In the genomic region with DNA sequence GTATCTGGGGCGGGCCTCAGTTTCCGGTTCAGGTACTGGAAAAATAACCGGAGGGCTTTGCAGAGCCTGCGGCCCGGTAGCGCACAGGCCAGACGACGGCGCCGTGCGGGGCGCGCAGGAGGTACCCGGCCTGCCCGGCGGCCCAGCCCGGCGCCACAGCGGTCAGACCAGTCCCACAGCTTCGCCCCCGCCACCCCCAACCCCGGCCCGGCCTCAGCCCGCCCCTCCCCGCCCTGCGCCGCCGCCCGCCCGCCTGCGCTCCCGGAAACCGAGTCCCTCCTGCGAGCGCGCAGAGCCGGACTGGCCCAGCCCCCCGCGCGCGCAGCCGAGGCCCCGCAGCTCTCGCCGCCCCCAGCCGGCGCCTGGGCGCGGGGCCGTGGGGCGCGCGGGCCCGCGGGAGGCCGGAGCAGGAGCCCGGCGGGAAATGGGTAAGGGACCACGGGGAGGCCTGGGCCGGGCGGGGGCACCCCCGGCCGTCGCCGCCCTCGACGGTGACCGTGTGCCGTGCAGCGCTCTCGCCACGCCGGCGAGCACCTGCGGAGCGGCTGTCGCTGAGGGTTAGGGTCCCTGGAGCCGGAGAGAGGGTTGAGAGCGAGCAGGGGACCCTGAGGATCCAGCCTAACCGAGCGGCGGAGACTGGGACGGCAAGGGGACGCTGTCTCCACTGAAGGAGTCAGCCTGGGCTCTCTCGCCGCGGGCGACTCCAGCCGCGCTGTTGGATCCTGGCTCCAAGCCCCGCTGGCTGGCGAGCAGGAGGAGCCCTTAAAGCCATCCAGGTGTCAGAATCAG, we compare ENCODE assay signal across 8 cellular contexts. TPM values are rescaled to one million over a fixed set of nuclear protein-coding genes. Genes with fewer than 3 reads are reported as not detected.
A peak's percentile ranks its signal among the peaks of the same experiment; 100 is the strongest.
DNase-seq lines count a peak whose midpoint lies in the region; ATAC-seq and TF ChIP-seq lines count a peak whose summit lies in the region.

No MANE protein-coding gene starts in this region.

- DNase-seq in NCI-H345 treated with DMSO at 0.1 percent for 48 hours (lab: John Stamatoyannopoulos, UW; ENCODE audit: unreplicated experiment) (peak; percentile 47), spleen (peak; percentile 87), cerebellar cortex (ENCODE audit: low spot score) (no peak), occipital lobe (lab: John Stamatoyannopoulos, UW) (no peak)
- DNase-seq in activated naive CD8-positive, alpha-beta T cell treated with anti-CD3 and anti-CD28 coated beads, Interleukin-2, amount 10 ng/mL, durations not matched to agents 7 days and 5 days, result peak; percentile 77

- H3K27ac ChIP-seq in iPS-18a (ENCODE audit: low read length), result no peak overlapping the region
- H3K27ac ChIP-seq in spleen, result peak overlapping the region in 7 of 8 donors; percentile 31 to 82 (median 51)

- ATAC-seq in HG02610 (IDR thresholded peaks at IDR 0.05; ENCODE audit: unreplicated experiment), result peak; percentile 69
- peak; percentile 86 for ATAC-seq in activated naive CD8-positive, alpha-beta T cell treated with anti-CD3 and anti-CD28 coated beads, Interleukin-2, amount 10 ng/mL, durations not matched to agents 7 days and 5 days (ENCODE audit: low read depth)

- TF ChIP-seq CTCF in spleen (IDR thresholded peaks at IDR 0.05 in 8 of 11, conservative IDR thresholded peaks at IDR 0.05 in 3 of 11), result no peak

- no peak for TF ChIP-seq POLR2A in spleen (IDR thresholded peaks at IDR 0.05)

- H3K4me3 Mint-ChIP-seq in activated naive CD8-positive, alpha-beta T cell treated with anti-CD3 and anti-CD28 coated beads, Interleukin-2, amount 10 ng/mL, durations not matched to agents 7 days and 5 days, result peak overlapping the region; percentile 85

- H3K4me3 ChIP-seq in GM08714 (ENCODE audit: low read length), result peak overlapping the region; percentile 48; the same call in 1 of the 2 replicates
- peak overlapping the region; percentile 67 for H3K4me3 ChIP-seq in iPS-18a (ENCODE audit: low read length)
- H3K4me3 ChIP-seq in spleen, result peak overlapping the region; percentile 18 to 86 (median 55)

- H3K9me3 Mint-ChIP-seq in activated naive CD8-positive, alpha-beta T cell treated with anti-CD3 and anti-CD28 coated beads, Interleukin-2, amount 10 ng/mL, durations not matched to agents 7 days and 5 days, result no peaks in the 10 kb centered on the region

- peaks cover 2% of the 10 kb centered on the region for H3K36me3 Mint-ChIP-seq in activated naive CD8-positive, alpha-beta T cell treated with anti-CD3 and anti-CD28 coated beads, Interleukin-2, amount 10 ng/mL, durations not matched to agents 7 days and 5 days

- POLR2A ChIA-PET in activated naive CD8-positive, alpha-beta T cell treated with anti-CD3 and anti-CD28 coated beads, Interleukin-2, amount 10 ng/mL, durations not matched to agents 7 days and 5 days (lab: Charles Lee), result interaction anchor here (1.2 to 4.4 kb wide), 6 partner anchors 10 to 26 kb away, joined by 3 to 85 read pairs (median 14); partner anchors contain the start of gene PSD4

- intact Hi-C loops in spleen (cut with DNase I; ENCODE audit: low total_unique reads), result no loop called here

- peak overlapping the region; percentile 23 for H3K9ac ChIP-seq in iPS-18a (ENCODE audit: low read length)

- H3K36me3 ChIP-seq in iPS-18a (ENCODE audit: control insufficient read depth, low read depth, low read length) (no peaks in the 10 kb centered on the region), spleen (no peaks in the 10 kb centered on the region)

- H3K27me3 ChIP-seq in iPS-18a (ENCODE audit: control insufficient read depth, insufficient read depth, low read length) (peaks cover 20% of the 10 kb centered on the region), spleen (replicated peaks in 1 of 7) (peaks cover 0 to 20% (median 6%) of the 10 kb centered on the region in 7 donors)

- WGBS in spleen, 5 donors, result 0 to 6% (median 1%) methylated on average over 13 to 92 of the region's 92 CpGs

- peaks cover 23% of the 10 kb centered on the region for H3K4me1 Mint-ChIP-seq in activated naive CD8-positive, alpha-beta T cell treated with anti-CD3 and anti-CD28 coated beads, Interleukin-2, amount 10 ng/mL, durations not matched to agents 7 days and 5 days

- H3K9me3 ChIP-seq in iPS-18a (ENCODE audit: control insufficient read depth, low read depth, low read length) (no peaks in the 10 kb centered on the region), spleen (no peaks in the 10 kb centered on the region)

- H3K4me1 ChIP-seq in iPS-18a (ENCODE audit: control insufficient read depth, low read depth, low read length), result peaks cover 6% of the 10 kb centered on the region
- H3K4me1 ChIP-seq in spleen, result peaks cover 4 to 24% (median 21%) of the 10 kb centered on the region in 6 donors

- peak overlapping the region; percentile 80 for H3K27ac Mint-ChIP-seq in activated naive CD8-positive, alpha-beta T cell treated with anti-CD3 and anti-CD28 coated beads, Interleukin-2, amount 10 ng/mL, durations not matched to agents 7 days and 5 days

- peaks cover 2% of the 10 kb centered on the region for H3K27me3 Mint-ChIP-seq in activated naive CD8-positive, alpha-beta T cell treated with anti-CD3 and anti-CD28 coated beads, Interleukin-2, amount 10 ng/mL, durations not matched to agents 7 days and 5 days

RNA-seq across cellular contexts. Expression of gene PSD4, which starts 16.5 kb away (rescaled TPM):
- total RNA-seq in activated naive CD8-positive, alpha-beta T cell treated with anti-CD3 and anti-CD28 coated beads, Interleukin-2, amount 10 ng/mL, durations not matched to agents 7 days and 5 days, result 100 to 1,000 TPM; 361 to 385 TPM
- total RNA-seq in spleen (100 to 1,000 TPM in 4 of 7 donors, 10 to 100 TPM in 3; 73.1 to 154 (median 106) TPM), occipital lobe (4.2 TPM)
- 10 to 100 TPM; 43.9 to 75.8 (median 74.3) TPM for polyA plus RNA-seq in spleen

RNA-seq across cellular contexts. Expression of gene IL1RN, which starts 29.9 kb away (rescaled TPM):
- 1 to 10 TPM; 2.1 to 4.0 TPM for total RNA-seq in activated naive CD8-positive, alpha-beta T cell treated with anti-CD3 and anti-CD28 coated beads, Interleukin-2, amount 10 ng/mL, durations not matched to agents 7 days and 5 days
- total RNA-seq in spleen, result 10 to 100 TPM in 6 of 7 donors, 1 to 10 TPM in 1; 6.3 to 53.9 (median 21.2) TPM
- 10 to 100 TPM in 1 of 3 donors, 1 to 10 TPM in 2; 1.9 to 11.1 (median 5.9) TPM for polyA plus RNA-seq in spleen
- not detected for total RNA-seq in occipital lobe

Comparison
In these comparisons a context has a peak if more than half of its experiments do, and no peak if none do; other contexts are left out.
1. DNase-seq: peak in NCI-H345 treated with DMSO at 0.1 percent for 48 hours (single experiment), activated naive CD8-positive, alpha-beta T cell treated with anti-CD3 and anti-CD28 coated beads, Interleukin-2, amount 10 ng/mL, durations not matched to agents 7 days and 5 days (single experiment) and spleen (single experiment); none in cerebellar cortex (single experiment) and occipital lobe (single experiment).
2. RNA of gene PSD4, which starts 16.5 kb away (total RNA-seq): 361 to 385 TPM in activated naive CD8-positive, alpha-beta T cell treated with anti-CD3 and anti-CD28 coated beads, Interleukin-2, amount 10 ng/mL, durations not matched to agents 7 days and 5 days and 73.1 to 154 TPM in spleen; 4.2 TPM in occipital lobe (single experiment); every median in the first group is over 10 times any median in the second.
3. Peak in every context shown above with its lines, with median percentiles within 50 percentile points of each other: H3K4me3 ChIP-seq.